ENCODE assay signal across 1 cellular context in the genomic region with DNA sequence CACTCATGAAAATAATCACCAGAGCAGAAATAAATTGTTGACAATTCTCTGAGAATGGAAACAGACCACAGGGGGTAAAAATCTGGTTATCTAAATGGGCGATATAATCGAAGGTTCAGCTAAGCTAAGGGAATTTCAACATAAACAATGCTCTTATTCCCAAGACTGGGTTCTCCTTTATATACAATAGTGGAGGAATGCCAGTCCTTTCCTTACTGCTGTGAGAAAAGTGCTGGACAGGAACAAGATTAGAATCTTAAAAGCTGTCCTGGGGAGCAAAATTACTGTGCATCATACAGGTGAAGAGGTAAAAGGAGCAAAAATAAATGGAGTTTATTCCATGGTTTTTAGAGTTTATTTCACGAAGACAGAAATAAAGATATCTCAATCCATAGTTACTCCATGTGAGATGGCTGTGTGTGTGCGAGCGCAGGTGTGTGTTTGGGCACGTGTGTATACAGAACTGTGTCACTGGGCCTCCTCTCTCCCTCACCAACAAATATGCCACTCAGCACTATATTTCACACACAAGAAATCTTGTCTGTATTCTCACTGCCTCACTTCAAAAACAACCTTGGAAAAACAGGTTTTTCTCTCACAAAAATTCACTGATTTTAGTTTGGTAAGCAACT.
TF ChIP-seq lines count a peak whose summit lies in the region.

No MANE protein-coding gene starts in this region.

TF ChIP-seq in HepG2, 621 proteins besides CTCF, POLR2A, EP300 and RAD21 (continued from another document):
- TF ChIP-seq, protein P1, sequence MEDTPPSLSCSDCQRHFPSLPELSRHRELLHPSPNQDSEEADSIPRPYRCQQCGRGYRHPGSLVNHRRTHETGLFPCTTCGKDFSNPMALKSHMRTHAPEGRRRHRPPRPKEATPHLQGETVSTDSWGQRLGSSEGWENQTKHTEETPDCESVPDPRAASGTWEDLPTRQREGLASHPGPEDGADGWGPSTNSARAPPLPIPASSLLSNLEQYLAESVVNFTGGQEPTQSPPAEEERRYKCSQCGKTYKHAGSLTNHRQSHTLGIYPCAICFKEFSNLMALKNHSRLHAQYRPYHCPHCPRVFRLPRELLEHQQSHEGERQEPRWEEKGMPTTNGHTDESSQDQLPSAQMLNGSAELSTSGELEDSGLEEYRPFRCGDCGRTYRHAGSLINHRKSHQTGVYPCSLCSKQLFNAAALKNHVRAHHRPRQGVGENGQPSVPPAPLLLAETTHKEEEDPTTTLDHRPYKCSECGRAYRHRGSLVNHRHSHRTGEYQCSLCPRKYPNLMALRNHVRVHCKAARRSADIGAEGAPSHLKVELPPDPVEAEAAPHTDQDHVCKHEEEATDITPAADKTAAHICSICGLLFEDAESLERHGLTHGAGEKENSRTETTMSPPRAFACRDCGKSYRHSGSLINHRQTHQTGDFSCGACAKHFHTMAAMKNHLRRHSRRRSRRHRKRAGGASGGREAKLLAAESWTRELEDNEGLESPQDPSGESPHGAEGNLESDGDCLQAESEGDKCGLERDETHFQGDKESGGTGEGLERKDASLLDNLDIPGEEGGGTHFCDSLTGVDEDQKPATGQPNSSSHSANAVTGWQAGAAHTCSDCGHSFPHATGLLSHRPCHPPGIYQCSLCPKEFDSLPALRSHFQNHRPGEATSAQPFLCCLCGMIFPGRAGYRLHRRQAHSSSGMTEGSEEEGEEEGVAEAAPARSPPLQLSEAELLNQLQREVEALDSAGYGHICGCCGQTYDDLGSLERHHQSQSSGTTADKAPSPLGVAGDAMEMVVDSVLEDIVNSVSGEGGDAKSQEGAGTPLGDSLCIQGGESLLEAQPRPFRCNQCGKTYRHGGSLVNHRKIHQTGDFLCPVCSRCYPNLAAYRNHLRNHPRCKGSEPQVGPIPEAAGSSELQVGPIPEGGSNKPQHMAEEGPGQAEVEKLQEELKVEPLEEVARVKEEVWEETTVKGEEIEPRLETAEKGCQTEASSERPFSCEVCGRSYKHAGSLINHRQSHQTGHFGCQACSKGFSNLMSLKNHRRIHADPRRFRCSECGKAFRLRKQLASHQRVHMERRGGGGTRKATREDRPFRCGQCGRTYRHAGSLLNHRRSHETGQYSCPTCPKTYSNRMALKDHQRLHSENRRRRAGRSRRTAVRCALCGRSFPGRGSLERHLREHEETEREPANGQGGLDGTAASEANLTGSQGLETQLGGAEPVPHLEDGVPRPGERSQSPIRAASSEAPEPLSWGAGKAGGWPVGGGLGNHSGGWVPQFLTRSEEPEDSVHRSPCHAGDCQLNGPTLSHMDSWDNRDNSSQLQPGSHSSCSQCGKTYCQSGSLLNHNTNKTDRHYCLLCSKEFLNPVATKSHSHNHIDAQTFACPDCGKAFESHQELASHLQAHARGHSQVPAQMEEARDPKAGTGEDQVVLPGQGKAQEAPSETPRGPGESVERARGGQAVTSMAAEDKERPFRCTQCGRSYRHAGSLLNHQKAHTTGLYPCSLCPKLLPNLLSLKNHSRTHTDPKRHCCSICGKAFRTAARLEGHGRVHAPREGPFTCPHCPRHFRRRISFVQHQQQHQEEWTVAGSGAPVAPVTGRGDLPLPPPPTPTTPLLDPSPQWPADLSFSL (CRISPR knock-in tag; IDR thresholded peaks at IDR 0.05) = 0 out of 2 replicates have a peak, but pooled peaks have one; percentile 19
- TF ChIP-seq ZBTB20 (CRISPR knock-in tag; IDR thresholded peaks at IDR 0.05; ENCODE audit: borderline replicate concordance, low read depth) = no peak
- no peak for TF ChIP-seq ZNF619 (CRISPR knock-in tag; IDR thresholded peaks at IDR 0.05)
- no peak for TF ChIP-seq ZNF430 (CRISPR knock-in tag; IDR thresholded peaks at IDR 0.05)
- no peak for TF ChIP-seq TMF1 (CRISPR knock-in tag; IDR thresholded peaks at IDR 0.05; ENCODE audit: low read depth)
- no peak for TF ChIP-seq SMAD3 (CRISPR knock-in tag; IDR thresholded peaks at IDR 0.05)
